In the genomic region with DNA sequence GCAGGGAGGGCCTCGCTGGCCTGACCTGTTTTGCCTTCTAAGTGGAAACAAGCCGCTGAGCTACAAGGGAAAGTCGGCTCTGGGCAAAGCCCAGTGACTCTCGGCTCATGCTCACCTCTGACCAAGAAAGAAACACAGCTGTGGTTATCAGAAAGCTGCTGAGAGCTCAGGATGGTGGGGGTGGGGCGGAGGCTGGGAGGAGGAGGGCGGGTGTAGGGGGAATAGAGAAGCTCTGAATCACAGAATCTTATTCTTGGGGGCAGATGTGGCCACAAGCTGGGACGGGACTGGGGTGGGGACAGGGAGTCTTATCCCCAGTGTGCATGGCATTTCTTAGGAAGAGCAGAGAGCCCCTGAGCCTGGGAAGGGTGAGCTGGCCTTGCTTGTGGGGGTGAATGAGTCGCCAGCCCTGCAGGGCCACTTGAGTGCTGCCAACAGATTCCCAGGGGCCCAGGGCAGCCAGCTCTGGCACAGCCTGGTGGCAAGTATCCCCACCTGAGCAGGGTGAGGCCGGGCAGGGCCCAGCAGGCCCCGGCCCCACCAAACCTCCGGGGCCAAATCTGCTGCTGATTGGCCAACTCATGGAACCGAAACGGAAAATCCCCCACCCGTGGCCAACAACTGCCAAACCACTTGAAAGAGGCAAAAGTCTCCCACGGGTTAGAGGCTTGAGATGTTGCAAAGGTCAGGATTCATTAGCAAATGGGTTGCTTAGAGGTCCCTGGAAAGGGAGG, we compare ENCODE assay signal across 8 cellular contexts.
DNase-seq lines count a peak whose midpoint lies in the region; ATAC-seq lines count a peak whose summit lies in the region.

No MANE protein-coding gene starts in this region.

- H3K27me3 ChIP-seq in SJCRH30, result no peaks in the 10 kb centered on the region

- no peak overlapping the region for H3K4me3 ChIP-seq in SJCRH30

- no peak overlapping the region for H3K27ac ChIP-seq in SJCRH30

- peaks cover 7% of the 10 kb centered on the region; the same call in 1 of the 2 replicates for H3K4me1 ChIP-seq in SJCRH30

- peak; percentile 54 for ATAC-seq in HG03064 (IDR thresholded peaks at IDR 0.05; ENCODE audit: low read depth, unreplicated experiment)

- peaks cover 3% of the 10 kb centered on the region; the same call in 1 of the 2 replicates for H3K9me3 ChIP-seq in SJCRH30 (replicated peaks)

- DNase-seq in DMS79 treated with DMSO at 0.1 percent for 48 hours (lab: John Stamatoyannopoulos, UW), result peak; percentile 25
- DNase-seq in DMS79 (lab: John Stamatoyannopoulos, UW), result no peak
- DNase-seq in SJCRH30, result peak; percentile 28 to 37
- peak; percentile 60 for DNase-seq in amniotic stem cell (lab: John Stamatoyannopoulos, UW)
- DNase-seq in kidney tubule cell (ENCODE audit: low spot score), result peak; percentile 86
- peak; percentile 26 to 50 (median 36) for DNase-seq in stimulated activated CD4-positive, alpha-beta T cell treated with anti-CD3 and anti-CD28 coated beads, TNF-alpha, amount 100 ng/mL, for 4 hours (ENCODE audit: low read depth in 3 of 3)
- DNase-seq in T-helper 9 cell, result no peak

- H3K36me3 ChIP-seq in SJCRH30, result no peaks in the 10 kb centered on the region

Comparison
In these comparisons a context has a peak if more than half of its experiments do, and no peak if none do; other contexts are left out.
1. DNase-seq: peak in DMS79 treated with DMSO at 0.1 percent for 48 hours (single experiment), SJCRH30 (2 of 2), amniotic stem cell (single experiment), kidney tubule cell (single experiment) and stimulated activated CD4-positive, alpha-beta T cell treated with anti-CD3 and anti-CD28 coated beads, TNF-alpha, amount 100 ng/mL, for 4 hours (3 of 3); none in DMS79 (single experiment) and T-helper 9 cell (single experiment).